Comparison of ENCODE assay signal across 1 cellular context in genomic region chr20:37527638-37528441, GRCh38.
TF ChIP-seq lines count a peak whose summit lies in the region.

BLCAP (minus strand) TSS chr20:37527876; CDS start chr20:37519174, 8,702 bp downstream.

TF ChIP-seq in K562, 482 proteins besides CTCF, POLR2A, EP300 and RAD21 (continued from another document):
- no peak for TF ChIP-seq GTF3C2 (IDR thresholded peaks at IDR 0.05; ENCODE audit: borderline replicate concordance, extremely low read depth, insufficient read length)
- TF ChIP-seq ZNF408 (CRISPR knock-in tag; IDR thresholded peaks at IDR 0.05; ENCODE audit: low read depth) = no peak
- no peak for TF ChIP-seq ARHGAP35 (IDR thresholded peaks at IDR 0.05; ENCODE audit: partially characterized antibody)
- no peak for TF ChIP-seq ZNF311 (CRISPR knock-in tag; IDR thresholded peaks at IDR 0.05)
- TF ChIP-seq NFIC (IDR thresholded peaks at IDR 0.05) = no peak
- TF ChIP-seq U2AF1 (optimal IDR thresholded peaks at IDR 0.05; ENCODE audit: low read depth, low read length) = no peak
- no peak for TF ChIP-seq CBFA2T2 (conservative IDR thresholded peaks at IDR 0.05)
- no peak for TF ChIP-seq DLX4 (CRISPR knock-in tag; IDR thresholded peaks at IDR 0.05)
- peak; percentile 92 for TF ChIP-seq RBFOX2 (IDR thresholded peaks at IDR 0.05; ENCODE audit: low read depth, low read length)
- TF ChIP-seq SMC3 (conservative IDR thresholded peaks at IDR 0.05; ENCODE audit: insufficient read depth, low read depth, low read length) = no peak
- no peak for TF ChIP-seq SNRNP70 (optimal IDR thresholded peaks at IDR 0.05; ENCODE audit: low read depth, low read length)
- peak; percentile 81 to 88 for TF ChIP-seq MNT (conservative IDR thresholded peaks at IDR 0.05)
- no peak for TF ChIP-seq BCL6 (CRISPR knock-in tag; IDR thresholded peaks at IDR 0.05)
- peak; percentile 29 for TF ChIP-seq POLR2B (IDR thresholded peaks at IDR 0.05; ENCODE audit: low read depth, partially characterized antibody)
- TF ChIP-seq ZBTB17 (CRISPR knock-in tag; IDR thresholded peaks at IDR 0.05) = no peak
- no peak for TF ChIP-seq SMARCE1 (IDR thresholded peaks at IDR 0.05)
- TF ChIP-seq MEF2A (IDR thresholded peaks at IDR 0.05; ENCODE audit: control insufficient read depth, low read depth, low read length) = no peak
- 0 out of 2 replicates have a peak, but pooled peaks have one; percentile 32 for TF ChIP-seq ZBTB26 (CRISPR knock-in tag; IDR thresholded peaks at IDR 0.05)
- no peak for TF ChIP-seq ZNF444 (CRISPR knock-in tag; IDR thresholded peaks at IDR 0.05)
- TF ChIP-seq CBFB (CRISPR knock-in tag; IDR thresholded peaks at IDR 0.05) = no peak
- TF ChIP-seq U2AF2 (optimal IDR thresholded peaks at IDR 0.05; ENCODE audit: low read depth, low read length) = no peak
- TF ChIP-seq TRIM28 (IDR thresholded peaks at IDR 0.05) = no peak
- peak; percentile 76 for TF ChIP-seq KDM5B (IDR thresholded peaks at IDR 0.05; ENCODE audit: insufficient replicate concordance, low read depth, low read length)
- TF ChIP-seq CBX1 (IDR thresholded peaks at IDR 0.05; ENCODE audit: low read depth) = peak; percentile 26; the same call in 1 of the 2 replicates
- no peak for TF ChIP-seq RBM17 (IDR thresholded peaks at IDR 0.05; ENCODE audit: borderline replicate concordance, low read depth, low read length)
- TF ChIP-seq RUNX1 (IDR thresholded peaks at IDR 0.05; ENCODE audit: low read depth) = no peak
- no peak for TF ChIP-seq ZKSCAN3 (CRISPR knock-in tag; IDR thresholded peaks at IDR 0.05)
- TF ChIP-seq CREM (IDR thresholded peaks at IDR 0.05; ENCODE audit: low read depth) = peak; percentile 57
- no peak for TF ChIP-seq DPF2 (IDR thresholded peaks at IDR 0.05)
- TF ChIP-seq HDGF (IDR thresholded peaks at IDR 0.05) = no peak
- TF ChIP-seq ZFPM2 (CRISPR knock-in tag; IDR thresholded peaks at IDR 0.05) = no peak
- peak; percentile 64; the same call in 1 of the 2 replicates for TF ChIP-seq XRCC5 (IDR thresholded peaks at IDR 0.05; ENCODE audit: low read depth, low read length)
- TF ChIP-seq MCM3 (IDR thresholded peaks at IDR 0.05) = no peak
- TF ChIP-seq LEF1 (IDR thresholded peaks at IDR 0.05) = no peak
- no peak for TF ChIP-seq ZMIZ1 (IDR thresholded peaks at IDR 0.05; ENCODE audit: low read depth in 2 of 2, low read length in 2 of 2)
- TF ChIP-seq MAZ (CRISPR knock-in tag; conservative IDR thresholded peaks at IDR 0.05 in 1 of 2, IDR thresholded peaks at IDR 0.05 in 1 of 2) = peak; percentile 46 to 68
- TF ChIP-seq HEY1 (CRISPR knock-in tag; IDR thresholded peaks at IDR 0.05; ENCODE audit: borderline replicate concordance) = no peak
- no peak; the same call in 1 of the 2 replicates for TF ChIP-seq SAFB (IDR thresholded peaks at IDR 0.05; ENCODE audit: borderline replicate concordance, low read depth, low read length)
- TF ChIP-seq FUS (optimal IDR thresholded peaks at IDR 0.05; ENCODE audit: low read depth, low read length) = no peak
- no peak for TF ChIP-seq MEIS2 (IDR thresholded peaks at IDR 0.05; ENCODE audit: partially characterized antibody)
- no peak for TF ChIP-seq ZNF184 (CRISPR knock-in tag; IDR thresholded peaks at IDR 0.05)
- no peak for TF ChIP-seq ZNF398 (CRISPR knock-in tag; IDR thresholded peaks at IDR 0.05)
- TF ChIP-seq ARID3A (IDR thresholded peaks at IDR 0.05; ENCODE audit: borderline replicate concordance, low read depth, low read length) = no peak
- no peak for TF ChIP-seq ZNF717 (CRISPR knock-in tag; IDR thresholded peaks at IDR 0.05)
- no peak for TF ChIP-seq ZNF449 (CRISPR knock-in tag; IDR thresholded peaks at IDR 0.05)
- TF ChIP-seq NFYB (IDR thresholded peaks at IDR 0.05; ENCODE audit: extremely low read depth, insufficient read length) = no peak
- no peak for TF ChIP-seq SREBF1 (IDR thresholded peaks at IDR 0.05; ENCODE audit: borderline replicate concordance, low read depth, low read length)
- no peak for TF ChIP-seq THRAP3 (IDR thresholded peaks at IDR 0.05; ENCODE audit: borderline replicate concordance)
- no peak for TF ChIP-seq TSC22D4 (tag; IDR thresholded peaks at IDR 0.05)
- TF ChIP-seq BACH1 (tag; IDR thresholded peaks at IDR 0.05) = no peak
- no peak for TF ChIP-seq NEUROD1 (IDR thresholded peaks at IDR 0.05; ENCODE audit: borderline replicate concordance, low read depth, low read length, partially characterized antibody)
- TF ChIP-seq GTF2A2 (tag; IDR thresholded peaks at IDR 0.05) = no peak
